Comparison of ENCODE assay signal across 20 cellular contexts in genomic region chr3:107024481-107025153, GRCh38.
DNase-seq lines count a peak whose midpoint lies in the region; ATAC-seq, FAIRE-seq and TF ChIP-seq lines count a peak whose summit lies in the region.
"Had no signal": no experiment of that assay in that cellular context is flagged by ENCODE, and none has a peak within 500 bp of the region (broad histone marks: within the 10 kb centered on the region; RNA-seq: fewer than 3 reads in every experiment).

No MANE protein-coding gene starts in this region.

- H2AFZ ChIP-seq in H1 (ENCODE audit: low read length): no peak overlapping the region

- H3K27ac ChIP-seq in H1 (ENCODE audit: low read depth, low read length) (no peak overlapping the region), lower lobe of right lung (no peak overlapping the region)
- H3K27ac ChIP-seq: esophagus squamous epithelium, heart right ventricle had no signal

- no peaks in the 10 kb centered on the region for H3K23me2 ChIP-seq in H1 (ENCODE audit: low read depth, low read length)

- no peak overlapping the region for H2BK12ac ChIP-seq in H1 (ENCODE audit: low read depth, low read length)

- no peak overlapping the region for H4K91ac ChIP-seq in H1 (replicated peaks; ENCODE audit: insufficient read length, low read length)

- no peaks in the 10 kb centered on the region for H3K79me2 ChIP-seq in H1 (ENCODE audit: control insufficient read depth in 1 of 2, insufficient read depth in 2 of 2, low read length in 2 of 2)

- H3K23ac ChIP-seq in H1 (ENCODE audit: insufficient read length): no peak overlapping the region

- 61% methylated on average over 3 of the region's 3 CpGs; no CpG with 5 or more reads in 1 of the 2 experiments for WGBS in H1 (ENCODE audit: extremely low coverage in 1 of 2, insufficient coverage in 1 of 2, insufficient read length in 1 of 2, insufficient replicate concordance in 2 of 2, low coverage in 1 of 2, low lambda C conversion rate in 2 of 2, missing lambda C conversion rate in 1 of 2), 2 experiments

- H3K4me3 ChIP-seq in H1 (ENCODE audit: extremely low read depth in 1 of 4, insufficient read depth in 2 of 4, low read depth in 3 of 4, low read length in 4 of 4): no peak overlapping the region
- no peak overlapping the region for H3K4me3 ChIP-seq in lower lobe of right lung
- H3K4me3 ChIP-seq: esophagus squamous epithelium, heart right ventricle had no signal

- no peak overlapping the region for H4K8ac ChIP-seq in H1 (ENCODE audit: extremely low read depth, insufficient read depth, low read length)

- H3K36me3 ChIP-seq in H1 (ENCODE audit: control insufficient read depth in 2 of 4, insufficient read depth in 4 of 4, low read length in 3 of 4) (no peaks in the 10 kb centered on the region), lower lobe of right lung (no peaks in the 10 kb centered on the region)
- H3K36me3 ChIP-seq: esophagus squamous epithelium, heart right ventricle had no signal

- FAIRE-seq in H1 (lab: Jason Lieb, UNC) (no peak), GM12891 (lab: Jason Lieb, UNC) (no peak)
- FAIRE-seq: A204.1, H54, islet of Langerhans had no signal

- TF ChIP-seq EP300 in H1 (IDR thresholded peaks at IDR 0.05; ENCODE audit: borderline replicate concordance in 1 of 2, low read depth in 2 of 2, low read length in 2 of 2): no peak

- DNase-seq in NCI-H1105 treated with DMSO at 0.1 percent for 48 hours (lab: John Stamatoyannopoulos, UW) (peak; percentile 31), NCI-H1105 (lab: John Stamatoyannopoulos, UW) (no peak), NCI-H1694 treated with DMSO at 0.1 percent for 48 hours (lab: John Stamatoyannopoulos, UW) (peak; percentile 63), H1 (ENCODE audit: low read depth in 1 of 2, low spot score in 2 of 2) (no peak), retina (peak; percentile 28), GM12891 (ENCODE audit: insufficient read length, low spot score) (no peak), SIG-M5 (lab: John Stamatoyannopoulos, UW) (no peak), lower lobe of right lung (no peak)
- DNase-seq: activated CD4-positive, CD25-positive, alpha-beta regulatory T cell; activated naive CD8-positive, alpha-beta T cell treated with anti-CD3 and anti-CD28 coated beads, Interleukin-2, amount 50 U/mL, for 24 hours; CD4-positive, alpha-beta T cell; esophagus squamous epithelium; heart right ventricle; KBM-7; stimulated activated CD4-positive, alpha-beta T cell treated with anti-CD3 and anti-CD28 coated beads, Interleukin-15, amount 100 ng/mL, for 24 hours; stimulated activated naive CD8-positive, alpha-beta T cell treated with anti-CD3 and anti-CD28 coated beads, Interleukin-15, Interleukin-2, amounts not matched to agents 100 U/mL and 50 U/mL, for 24 hours had no signal

- TF ChIP-seq POLR2A in H1 (IDR thresholded peaks at IDR 0.05; ENCODE audit: control extremely low read depth in 1 of 2, low read depth in 2 of 2, low read length in 2 of 2) (no peak), GM12891 (IDR thresholded peaks at IDR 0.05; ENCODE audit: low read depth, low read length) (no peak)

- TF ChIP-seq CTCF in H1 (IDR thresholded peaks at IDR 0.05; ENCODE audit: control extremely low read depth in 1 of 3, insufficient read depth in 1 of 3, low read depth in 1 of 3, low read length in 3 of 3): no peak
- TF ChIP-seq CTCF in lower lobe of right lung (IDR thresholded peaks at IDR 0.05): no peak

- H3K4me2 ChIP-seq in H1 (ENCODE audit: insufficient read depth in 1 of 2, low read depth in 2 of 2, low read length in 2 of 2): no peak overlapping the region

- H3K9me3 ChIP-seq in H1 (ENCODE audit: insufficient read depth in 2 of 2, low read depth in 1 of 2, low read length in 1 of 2) (no peaks in the 10 kb centered on the region), lower lobe of right lung (no peaks in the 10 kb centered on the region)
- H3K9me3 ChIP-seq: esophagus squamous epithelium, heart right ventricle had no signal

- H4K20me1 ChIP-seq in H1 (replicated peaks in 1 of 2; ENCODE audit: control insufficient read depth in 1 of 2, insufficient read depth in 2 of 2, low read length in 2 of 2): no peaks in the 10 kb centered on the region

- no peak overlapping the region for H3K18ac ChIP-seq in H1 (ENCODE audit: extremely low read depth, low read length)

- no peak overlapping the region for H2AK5ac ChIP-seq in H1 (ENCODE audit: low read depth, low read length)

- H2BK20ac ChIP-seq in H1 (ENCODE audit: low read length): no peak overlapping the region

- no peak overlapping the region for H3K4ac ChIP-seq in H1 (replicated peaks; ENCODE audit: insufficient read length, low read depth, low read length)

- no peak overlapping the region for H2BK15ac ChIP-seq in H1 (ENCODE audit: low read length)

- H3K27me3 ChIP-seq in H1 (replicated peaks in 1 of 4; ENCODE audit: control insufficient read depth in 3 of 4, extremely low read depth in 1 of 4, insufficient read depth in 3 of 4, low read length in 3 of 4): no peaks in the 10 kb centered on the region
- H3K27me3 ChIP-seq in lower lobe of right lung (ENCODE audit: low read depth): no peaks in the 10 kb centered on the region
- H3K27me3 ChIP-seq: esophagus squamous epithelium, heart right ventricle had no signal

- H3K9ac ChIP-seq in H1 (replicated peaks in 1 of 4; ENCODE audit: extremely low read depth in 1 of 4, low read depth in 3 of 4, low read length in 3 of 4): no peak overlapping the region

- intact Hi-C loops in lower lobe of right lung (cut with DNase I): no loop called here

- POLR2A ChIA-PET in H1 (lab: Charles Lee; ENCODE audit: partially characterized antibody): no interaction called here

- H2BK5ac ChIP-seq in H1 (ENCODE audit: low read depth, low read length): no peak overlapping the region

- ATAC-seq in lower lobe of right lung: no peak
- ATAC-seq: activated naive CD8-positive, alpha-beta T cell treated with anti-CD3 and anti-CD28 coated beads, Interleukin-2, amount 50 U/mL, for 24 hours; activated T-helper 17 cell treated with anti-CD3 and anti-CD28 coated beads, Interleukin-2, amount 50 U/mL, for 72 hours; heart right ventricle; stimulated activated naive CD8-positive, alpha-beta T cell treated with anti-CD3 and anti-CD28 coated beads, Interleukin-15, Interleukin-2, amounts not matched to agents 100 U/mL and 50 U/mL, for 24 hours had no signal

- CTCF ChIA-PET in H1 (lab: Charles Lee; ENCODE audit: partially characterized antibody): interaction anchor here (0.6 kb wide), 1 partner anchor 33 kb away, joined by 3 read pairs; no protein-coding TSS in a partner anchor

- H3K4me1 ChIP-seq in H1 (replicated peaks in 1 of 4; ENCODE audit: control insufficient read depth in 3 of 4, insufficient read depth in 4 of 4, low read length in 3 of 4): no peaks in the 10 kb centered on the region
- no peaks in the 10 kb centered on the region for H3K4me1 ChIP-seq in lower lobe of right lung
- H3K4me1 ChIP-seq: esophagus squamous epithelium had no signal

- H2BK120ac ChIP-seq in H1 (replicated peaks; ENCODE audit: low read depth, low read length): peak overlapping the region; percentile 33

- no peaks in the 10 kb centered on the region for H3K79me1 ChIP-seq in H1 (ENCODE audit: low read depth, low read length)

- no peak overlapping the region for H3K56ac ChIP-seq in H1 (replicated peaks; ENCODE audit: insufficient read length, low read depth, low read length)

- no peak overlapping the region for H3K14ac ChIP-seq in H1 (ENCODE audit: insufficient read length)

- no peak overlapping the region for H4K5ac ChIP-seq in H1 (ENCODE audit: insufficient read length, low read depth, low read length)

- no peak for TF ChIP-seq RAD21 in H1 (IDR thresholded peaks at IDR 0.05 in 1 of 2, conservative IDR thresholded peaks at IDR 0.05 in 1 of 2; ENCODE audit: low read depth in 2 of 2, low read length in 2 of 2)

TF ChIP-seq in H1, 55 proteins besides CTCF, POLR2A, EP300 and RAD21:
- no peak for TF ChIP-seq CHD2 (IDR thresholded peaks at IDR 0.05; ENCODE audit: low read length)
- no peak for TF ChIP-seq YY1 (IDR thresholded peaks at IDR 0.05; ENCODE audit: low read depth, low read length)
- TF ChIP-seq CREB1 (IDR thresholded peaks at IDR 0.05): no peak
- no peak for TF ChIP-seq SP2 (IDR thresholded peaks at IDR 0.05; ENCODE audit: low read length)

TF ChIP-seq in GM12891, 5 proteins besides CTCF, POLR2A, EP300 and RAD21:
- no peak for TF ChIP-seq POU2F2 (IDR thresholded peaks at IDR 0.05; ENCODE audit: low read depth, low read length)
- no peak for TF ChIP-seq PAX5 (IDR thresholded peaks at IDR 0.05; ENCODE audit: insufficient read depth, low read length, severe bottlenecking)
- TF ChIP-seq TAF1 (IDR thresholded peaks at IDR 0.05; ENCODE audit: low read depth, low read length): no peak
- no peak for TF ChIP-seq POLR2AphosphoS5 (IDR thresholded peaks at IDR 0.05; ENCODE audit: low read depth, low read length)
- no peak for TF ChIP-seq SPI1 (IDR thresholded peaks at IDR 0.05; ENCODE audit: low read depth, low read length)

Comparison
In these comparisons a context has a peak if more than half of its experiments do, and no peak if none do; other contexts are left out.
1. DNase-seq: peak in NCI-H1105 treated with DMSO at 0.1 percent for 48 hours (single experiment), NCI-H1694 treated with DMSO at 0.1 percent for 48 hours (single experiment) and retina (single experiment); none in NCI-H1105 (single experiment), H1 (0 of 2), GM12891 (single experiment), SIG-M5 (single experiment) and lower lobe of right lung (single experiment).